ENCODE assay signal across 15 cellular contexts in genomic region chr5:111694183-111694582, GRCh38.
A peak's percentile ranks its signal among the peaks of the same experiment; 100 is the strongest.
DNase-seq lines count a peak whose midpoint lies in the region; ATAC-seq and TF ChIP-seq lines count a peak whose summit lies in the region.
"Had no signal": no experiment of that assay in that cellular context is flagged by ENCODE, and none has a peak within 500 bp of the region (broad histone marks: within the 10 kb centered on the region; RNA-seq: fewer than 3 reads in every experiment).

No MANE protein-coding gene starts in this region.

- intact Hi-C loops in CD4-positive, alpha-beta memory T cell (cut with micrococcal nuclease), result no loop called here

- H3K4me3 Mint-ChIP-seq in CD4-positive, alpha-beta memory T cell, result no peak overlapping the region
- no peak overlapping the region for H3K4me3 Mint-ChIP-seq in endodermal cell
- H3K4me3 Mint-ChIP-seq: CD8-positive, alpha-beta memory T cell; nephron progenitor cell; stimulated activated naive B cell treated with anti-CD40 and anti-IgM and Interleukin-4, amounts not matched to agents 10 μg/mL and 1 μg/mL and 100 μg/mL, for 72 hours had no signal

- TF ChIP-seq CTCF in retinal pigment epithelial cell (conservative IDR thresholded peaks at IDR 0.05; ENCODE audit: low read depth, low read length), result no peak
- TF ChIP-seq CTCF in endodermal cell (conservative IDR thresholded peaks at IDR 0.05), result no peak

- no peaks in the 10 kb centered on the region for H3K4me1 ChIP-seq in CD4-positive, alpha-beta memory T cell (ENCODE audit: insufficient read depth, low read length)
- H3K4me1 ChIP-seq in endodermal cell (ENCODE audit: control insufficient read depth, insufficient read depth, low read length), result no peaks in the 10 kb centered on the region
- H3K4me1 ChIP-seq: sigmoid colon had no signal

- no peaks in the 10 kb centered on the region for H3K4me1 Mint-ChIP-seq in CD4-positive, alpha-beta memory T cell
- peaks cover 7% of the 10 kb centered on the region for H3K4me1 Mint-ChIP-seq in endodermal cell
- H3K4me1 Mint-ChIP-seq: CD8-positive, alpha-beta memory T cell; stimulated activated naive B cell treated with anti-CD40 and anti-IgM and Interleukin-4, amounts not matched to agents 10 μg/mL and 1 μg/mL and 100 μg/mL, for 72 hours had no signal

- H3K27me3 Mint-ChIP-seq in CD4-positive, alpha-beta memory T cell, result peaks cover 5% of the 10 kb centered on the region in 2 donors
- no peaks in the 10 kb centered on the region for H3K27me3 Mint-ChIP-seq in endodermal cell (ENCODE audit: insufficient read depth)

- H3K9me3 Mint-ChIP-seq in CD4-positive, alpha-beta memory T cell, result peaks cover 0 to 2% (median 0%) of the 10 kb centered on the region in 8 donors
- no peaks in the 10 kb centered on the region for H3K9me3 Mint-ChIP-seq in endodermal cell
- H3K9me3 Mint-ChIP-seq: nephron progenitor cell; stimulated activated naive B cell treated with anti-CD40 and anti-IgM and Interleukin-4, amounts not matched to agents 10 μg/mL and 1 μg/mL and 100 μg/mL, for 72 hours had no signal

- H3K27ac ChIP-seq in CD4-positive, alpha-beta memory T cell (ENCODE audit: low read depth, low read length), result no peak overlapping the region
- no peak overlapping the region for H3K27ac ChIP-seq in endodermal cell (ENCODE audit: low read depth, low read length)
- H3K27ac ChIP-seq: KMS-11, sigmoid colon had no signal

- no peak overlapping the region for H3K4me3 ChIP-seq in retinal pigment epithelial cell (ENCODE audit: low read length)
- H3K4me3 ChIP-seq in CD4-positive, alpha-beta memory T cell (ENCODE audit: low read length in 2 of 2), result no peak overlapping the region
- no peak overlapping the region for H3K4me3 ChIP-seq in endodermal cell (ENCODE audit: low read length)
- H3K4me3 ChIP-seq: sigmoid colon had no signal

- 95 to 100% methylated on average over 2 of the region's 2 CpGs for WGBS in endodermal cell (ENCODE audit: insufficient coverage in 1 of 2, insufficient read length in 1 of 2), 2 experiments

- CTCF ChIA-PET in CD4-positive, alpha-beta memory T cell (lab: Charles Lee; ENCODE audit: partially characterized antibody), result interaction anchor here (0.6 kb wide), 1 partner anchor 9 kb away, joined by 3 read pairs; no protein-coding TSS in a partner anchor

- no peak overlapping the region for H3K9ac ChIP-seq in endodermal cell (ENCODE audit: extremely low read depth, low read length, poor library complexity, severe bottlenecking)
- H3K9ac ChIP-seq: KMS-11 had no signal

- H3K36me3 Mint-ChIP-seq in CD4-positive, alpha-beta memory T cell, result no peaks in the 10 kb centered on the region
- H3K36me3 Mint-ChIP-seq in endodermal cell (ENCODE audit: low read depth), result no peaks in the 10 kb centered on the region
- H3K36me3 Mint-ChIP-seq: CD8-positive, alpha-beta memory T cell; stimulated activated naive B cell treated with anti-CD40 and anti-IgM and Interleukin-4, amounts not matched to agents 10 μg/mL and 1 μg/mL and 100 μg/mL, for 72 hours had no signal

- ATAC-seq in HG03039 (IDR thresholded peaks at IDR 0.05; ENCODE audit: unreplicated experiment), result no peak
- ATAC-seq: stimulated activated naive B cell treated with anti-CD40 and anti-IgM and Interleukin-4, amounts not matched to agents 10 μg/mL and 1 μg/mL and 100 μg/mL, for 72 hours had no signal

- H3K36me3 ChIP-seq in CD4-positive, alpha-beta memory T cell (ENCODE audit: insufficient read depth, low read length), result no peaks in the 10 kb centered on the region
- no peaks in the 10 kb centered on the region for H3K36me3 ChIP-seq in endodermal cell (ENCODE audit: control insufficient read depth, insufficient read depth, low read length)
- H3K36me3 ChIP-seq: sigmoid colon had no signal

- no peaks in the 10 kb centered on the region for H3K9me3 ChIP-seq in CD4-positive, alpha-beta memory T cell (ENCODE audit: control insufficient read depth in 1 of 2, low read length in 2 of 2)
- no peaks in the 10 kb centered on the region for H3K9me3 ChIP-seq in endodermal cell (ENCODE audit: control insufficient read depth, low read length)
- H3K9me3 ChIP-seq: sigmoid colon had no signal

- no peaks in the 10 kb centered on the region for H3K27me3 ChIP-seq in CD4-positive, alpha-beta memory T cell (ENCODE audit: insufficient read depth, low read length)
- H3K27me3 ChIP-seq in endodermal cell (ENCODE audit: control insufficient read depth, insufficient read depth, low read length, poor library complexity, severe bottlenecking), result no peaks in the 10 kb centered on the region
- H3K27me3 ChIP-seq: sigmoid colon had no signal

- DNase-seq in GM04503 (ENCODE audit: low read depth) (peak; percentile 79), NOMO-1 treated with DMSO at 0.1 percent for 48 hours (lab: John Stamatoyannopoulos, UW; ENCODE audit: unreplicated experiment) (peak; percentile 53), fibroblast of gingiva (ENCODE audit: low read depth) (peak; percentile 94), retinal pigment epithelial cell (ENCODE audit: low read depth) (peak; percentile 37), endodermal cell (no peak)
- DNase-seq in CD4-positive, alpha-beta memory T cell, result no peak
- DNase-seq: caudate nucleus; CD8-positive, alpha-beta memory T cell; NCI-H187; NCI-H774; nephron progenitor cell; sigmoid colon; stimulated activated naive B cell treated with anti-CD40 and anti-IgM and Interleukin-4, amounts not matched to agents 10 μg/mL and 1 μg/mL and 100 μg/mL, for 72 hours had no signal

- POLR2A ChIA-PET in CD4-positive, alpha-beta memory T cell (lab: Charles Lee; ENCODE audit: partially characterized antibody), result no interaction called here

- no peak overlapping the region for H3K27ac Mint-ChIP-seq in CD4-positive, alpha-beta memory T cell
- H3K27ac Mint-ChIP-seq in endodermal cell, result no peak overlapping the region
- H3K27ac Mint-ChIP-seq: CD8-positive, alpha-beta memory T cell; nephron progenitor cell; stimulated activated naive B cell treated with anti-CD40 and anti-IgM and Interleukin-4, amounts not matched to agents 10 μg/mL and 1 μg/mL and 100 μg/mL, for 72 hours had no signal

Comparison
In these comparisons a context has a peak if more than half of its experiments do, and no peak if none do; other contexts are left out.
1. DNase-seq: peak in GM04503 (single experiment), NOMO-1 treated with DMSO at 0.1 percent for 48 hours (single experiment), fibroblast of gingiva (single experiment) and retinal pigment epithelial cell (single experiment); none in CD4-positive, alpha-beta memory T cell (0 of 5) and endodermal cell (single experiment).